ENCODE assay signal across 9 cellular contexts in genomic region chr5:154611341-154611767, GRCh38.
DNase-seq lines count a peak whose midpoint lies in the region; ATAC-seq and TF ChIP-seq lines count a peak whose summit lies in the region.
"Had no signal": no experiment of that assay in that cellular context is flagged by ENCODE, and none has a peak within 500 bp of the region (broad histone marks: within the 10 kb centered on the region; RNA-seq: fewer than 3 reads in every experiment).

No MANE protein-coding gene starts in this region.

- peak overlapping the region; percentile 68 to 72 for H3K4me3 Mint-ChIP-seq in activated T-cell treated with anti-CD3 and anti-CD28 coated beads, Interleukin-2, amount 50 U/mL, for 72 hours

- H3K4me1 Mint-ChIP-seq in activated T-cell treated with anti-CD3 and anti-CD28 coated beads, Interleukin-2, amount 50 U/mL, for 72 hours (ENCODE audit: low read depth), result peaks cover 9% of the 10 kb centered on the region

- H3K4me3 ChIP-seq in choroid plexus epithelial cell (ENCODE audit: low read depth, low read length) (peak overlapping the region; percentile 48), left lung (no peak overlapping the region), stomach (peak overlapping the region; percentile 7 to 48 (median 36))

- TF ChIP-seq CTCF in choroid plexus epithelial cell (conservative IDR thresholded peaks at IDR 0.05; ENCODE audit: low read depth, low read length) (no peak), left lung (IDR thresholded peaks at IDR 0.05) (no peak), stomach (IDR thresholded peaks at IDR 0.05) (no peak)

- TF ChIP-seq EP300 in stomach (IDR thresholded peaks at IDR 0.05), result no peak

- peaks cover 9 to 13% of the 10 kb centered on the region in 2 donors for H3K4me1 ChIP-seq in left lung
- H3K4me1 ChIP-seq in stomach, result peaks cover 13 to 18% (median 14%) of the 10 kb centered on the region in 4 donors

- DNase-seq in activated T-cell treated with anti-CD3 and anti-CD28 coated beads, Interleukin-2, amount 50 U/mL, for 72 hours, result no peak
- DNase-seq in activated T-cell treated with anti-CD3 and anti-CD28 coated beads for 4 hours, result no peak
- DNase-seq in choroid plexus epithelial cell (ENCODE audit: low read depth), result peak; percentile 23
- DNase-seq in left lung, result no peak
- no peak for DNase-seq in stomach
- no peak for DNase-seq in foreskin melanocyte
- no peak for DNase-seq in stimulated activated naive CD4-positive, alpha-beta T cell (lab: John Stamatoyannopoulos, UW)
- DNase-seq in SIG-M5 treated with dmso at 0.1 percent for 504 hours (lab: John Stamatoyannopoulos, UW; ENCODE audit: unreplicated experiment), result no peak
- DNase-seq: C1 segment of cervical spinal cord had no signal

- H3K27me3 Mint-ChIP-seq in activated T-cell treated with anti-CD3 and anti-CD28 coated beads, Interleukin-2, amount 50 U/mL, for 72 hours (ENCODE audit: low read depth), result peaks cover 60% of the 10 kb centered on the region

- H3K9me3 ChIP-seq in left lung (no peaks in the 10 kb centered on the region), stomach (no peaks in the 10 kb centered on the region)

- H3K9me3 Mint-ChIP-seq in activated T-cell treated with anti-CD3 and anti-CD28 coated beads, Interleukin-2, amount 50 U/mL, for 72 hours, result no peaks in the 10 kb centered on the region

- H3K36me3 Mint-ChIP-seq in activated T-cell treated with anti-CD3 and anti-CD28 coated beads, Interleukin-2, amount 50 U/mL, for 72 hours (ENCODE audit: insufficient read depth in 2 of 2), result no peaks in the 10 kb centered on the region

- ATAC-seq in activated T-cell treated with anti-CD3 and anti-CD28 coated beads, Interleukin-2, amount 50 U/mL, for 72 hours (replicated peaks in 1 of 2), result no peak
- ATAC-seq in left lung, result peak; percentile 32

- H3K36me3 ChIP-seq in left lung, result no peaks in the 10 kb centered on the region
- no peaks in the 10 kb centered on the region for H3K36me3 ChIP-seq in stomach

- no peak for TF ChIP-seq POLR2A in stomach (IDR thresholded peaks at IDR 0.05)

- 1 to 2% (median 2%) methylated on average over 23 of the region's 23 CpGs for WGBS in stomach, 5 donors

- intact Hi-C loops in left lung (cut with DNase I), result no loop called here
- intact Hi-C loops in stomach (cut with DNase I; ENCODE audit: low total_unique reads), result no loop called here

- no peak overlapping the region for H3K27ac Mint-ChIP-seq in activated T-cell treated with anti-CD3 and anti-CD28 coated beads, Interleukin-2, amount 50 U/mL, for 72 hours

- H3K27me3 ChIP-seq in left lung (peaks cover 22 to 83% of the 10 kb centered on the region in 2 donors), stomach (peaks cover 0 to 82% (median 44%) of the 10 kb centered on the region in 3 donors)

- H3K27ac ChIP-seq in left lung, result no peak overlapping the region
- H3K27ac ChIP-seq in stomach, result no peak overlapping the region

Comparison
In these comparisons a context has a peak if more than half of its experiments do, and no peak if none do; other contexts are left out.
1. H3K4me3 ChIP-seq: peak in choroid plexus epithelial cell (single experiment) and stomach (4 of 4); none in left lung (0 of 2).